ENCODE assay signal across 8 cellular contexts in the genomic region with DNA sequence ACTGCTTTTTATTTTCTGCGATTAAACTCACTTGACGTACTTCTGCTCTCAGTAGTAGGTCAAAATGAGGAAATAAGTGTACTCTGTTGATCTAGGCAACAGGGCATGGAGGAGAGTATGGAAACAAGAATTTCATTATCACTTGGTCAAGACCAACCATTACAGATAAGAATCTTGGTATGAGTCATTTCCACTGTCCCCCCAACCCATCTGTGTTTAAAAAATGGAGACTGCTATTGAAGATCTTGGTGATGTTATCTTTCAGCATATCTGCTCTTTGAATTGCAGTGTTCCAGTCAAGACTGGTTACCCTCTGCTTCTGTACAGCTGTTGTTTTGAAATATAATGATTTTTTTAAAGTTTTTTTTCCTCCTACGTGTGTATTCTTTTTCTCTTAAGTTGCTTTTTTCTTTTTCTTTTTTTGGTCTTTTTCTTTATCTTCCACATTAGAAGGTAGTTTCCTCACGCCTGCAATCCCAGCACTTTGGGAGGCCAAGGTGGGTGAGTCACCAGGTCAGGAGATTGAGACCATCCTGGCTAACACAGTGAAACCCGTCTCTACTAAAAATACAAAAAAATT. TPM values are rescaled to one million over a fixed set of nuclear protein-coding genes. Genes with fewer than 3 reads are reported as not detected.
DNase-seq lines count a peak whose midpoint lies in the region; ATAC-seq and TF ChIP-seq lines count a peak whose summit lies in the region.

No MANE protein-coding gene starts in this region.

- H3K27ac Mint-ChIP-seq in activated B cell treated with CpG ODN at 0.5 μM for 24 hours, result peak overlapping the region; percentile 70

- peak overlapping the region; percentile 50 for H3K4me3 Mint-ChIP-seq in activated B cell treated with CpG ODN at 0.5 μM for 24 hours

- H3K4me1 Mint-ChIP-seq in activated B cell treated with CpG ODN at 0.5 μM for 24 hours, result peaks cover 59% of the 10 kb centered on the region

- TF ChIP-seq CTCF in activated B cell treated with CpG ODN at 0.5 μM for 24 hours (IDR thresholded peaks at IDR 0.05), result no peak

- intact Hi-C loops in activated B cell treated with CpG ODN at 0.5 μM for 24 hours (cut with micrococcal nuclease), result loop anchor here (1.0 to 5.0 kb wide), 4 partner anchors 11 to 1002 kb away; partner anchors contain the start of genes ARL5B, HACD1 and STAM

- peak; percentile 80 for DNase-seq in A172 (ENCODE audit: low spot score)
- no peak for DNase-seq in activated B cell treated with CpG ODN at 0.5 μM for 24 hours
- no peak for DNase-seq in NCI-H526 (lab: John Stamatoyannopoulos, UW)
- no peak for DNase-seq in HuH-7.5 (ENCODE audit: low spot score)
- no peak for DNase-seq in left lobe of liver (ENCODE audit: low spot score)
- DNase-seq in COR-L47 (lab: John Stamatoyannopoulos, UW), result no peak

- H3K27me3 Mint-ChIP-seq in activated B cell treated with CpG ODN at 0.5 μM for 24 hours, result no peaks in the 10 kb centered on the region

- ATAC-seq in GM19035 (IDR thresholded peaks at IDR 0.05; ENCODE audit: unreplicated experiment) (peak; percentile 94), HG03103 (IDR thresholded peaks at IDR 0.05; ENCODE audit: low read depth, unreplicated experiment) (peak; percentile 91), activated B cell treated with CpG ODN at 0.5 μM for 24 hours (ENCODE audit: low read depth) (peak; percentile 91), left lobe of liver (no peak)

- peaks cover 2% of the 10 kb centered on the region for H3K9me3 Mint-ChIP-seq in activated B cell treated with CpG ODN at 0.5 μM for 24 hours

- POLR2A ChIA-PET in activated B cell treated with CpG ODN at 0.5 μM for 24 hours (lab: Charles Lee), result interaction anchor here (1.0 to 2.0 kb wide), 3 partner anchors 11 to 14 kb away, joined by 3 to 22 read pairs (median 7); partner anchors contain the start of gene STAM

- peaks cover 45% of the 10 kb centered on the region for H3K36me3 Mint-ChIP-seq in activated B cell treated with CpG ODN at 0.5 μM for 24 hours (ENCODE audit: low read depth)

- CTCF ChIA-PET in activated B cell treated with CpG ODN at 0.5 μM for 24 hours (lab: Charles Lee), result interaction anchor here (1.4 kb wide), 1 partner anchor 12 kb away, joined by 3 read pairs; the partner anchor contains the start of gene STAM

RNA-seq across cellular contexts. Expression of gene STAM, which starts 11.7 kb away (rescaled TPM):
- total RNA-seq in A172 (2014; rRNA removed; shearing (Covaris generic)), result 82.7 and 115 TPM in 2 replicates
- total RNA-seq in activated B cell treated with CpG ODN at 0.5 μM for 24 hours, result 25.5 and 28.7 TPM in 2 replicates
- 5.9 TPM for total RNA-seq in left lobe of liver

RNA-seq across cellular contexts. Expression of gene HACD1, which starts 38.5 kb away (rescaled TPM):
- total RNA-seq in A172 (2014; rRNA removed; shearing (Covaris generic)), result 109 and 157 TPM in 2 replicates
- total RNA-seq in activated B cell treated with CpG ODN at 0.5 μM for 24 hours (1.8 and 2.6 TPM in 2 replicates), left lobe of liver (2.9 TPM)

Comparison
In these comparisons a context has a peak if more than half of its experiments do, and no peak if none do; other contexts are left out.
1. RNA of gene HACD1, which starts 38.5 kb away (total RNA-seq): 109 to 157 TPM in A172; 2.9 TPM in left lobe of liver (single experiment) and 1.8 to 2.6 TPM in activated B cell treated with CpG ODN at 0.5 μM for 24 hours; every median in the first group is over 10 times any median in the second.